ENCODE assay signal across 22 cellular contexts in the genomic region with DNA sequence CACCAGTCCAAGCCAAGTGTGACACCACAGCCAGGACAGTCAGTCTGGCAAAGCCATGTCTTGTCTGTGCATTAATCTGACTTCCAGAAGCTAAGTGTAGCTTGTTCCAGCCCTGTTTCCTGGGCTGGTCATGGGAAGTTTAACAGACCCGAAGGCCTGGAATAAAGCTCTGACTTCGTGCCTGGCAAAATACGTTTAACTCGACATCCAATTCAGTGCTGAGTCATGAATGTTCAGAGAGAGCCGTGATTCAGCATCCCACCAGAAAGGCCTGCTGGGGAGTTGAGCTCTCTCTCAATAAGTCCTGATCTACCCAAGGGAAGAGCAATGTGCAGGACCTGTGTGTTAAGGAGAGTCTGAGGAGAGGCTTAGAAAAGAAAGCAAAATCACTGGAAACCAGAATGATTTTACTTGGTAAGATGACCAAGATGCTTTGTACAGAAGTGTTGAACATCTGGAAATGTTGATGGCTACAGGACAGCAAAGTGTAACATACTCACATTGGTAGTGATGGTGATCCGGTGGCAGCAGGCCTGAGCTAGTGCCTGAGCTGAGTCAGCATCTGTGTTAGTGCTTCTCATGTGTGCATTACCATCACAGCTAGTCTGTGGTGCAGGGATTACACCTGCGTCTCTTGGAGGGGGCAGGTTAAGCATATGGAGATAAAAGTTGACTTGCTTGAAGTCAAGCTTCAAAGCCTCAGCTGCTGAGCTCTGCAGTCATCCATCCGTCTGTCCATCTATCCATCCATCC.
"Had no signal": no experiment of that assay in that cellular context is flagged by ENCODE, and none has a peak within 500 bp of the region (broad histone marks: within the 10 kb centered on the region; RNA-seq: fewer than 3 reads in every experiment).

No MANE protein-coding gene starts in this region.

- FAIRE-seq: colon, kidney had no signal

- H3K27ac Mint-ChIP-seq: activated naive CD4-positive, alpha-beta T cell treated with anti-CD3 and anti-CD28 coated beads, Interleukin-2, amount 50 U/mL, for 72 hours; activated T-cell treated with anti-CD3 and anti-CD28 coated beads, Interleukin-2, amount 50 U/mL, for 72 hours; stimulated activated naive CD8-positive, alpha-beta T cell treated with anti-CD3 and anti-CD28 coated beads, Interleukin-15, Interleukin-2, amounts not matched to agents 100 ng/mL and 50 ng/mL, for 24 hours; T-helper 1 cell treated with Interleukin-12 subunit alpha and Interleukin-12 subunit beta and Interleukin-4 antibody, amounts not matched to agents 30 μg/mL and 1 μg/mL, for 36 hours had no signal

- H3K36me3 Mint-ChIP-seq: activated naive CD4-positive, alpha-beta T cell treated with anti-CD3 and anti-CD28 coated beads, Interleukin-2, amount 50 U/mL, for 72 hours had no signal

- H3K9me3 Mint-ChIP-seq: activated naive CD4-positive, alpha-beta T cell treated with anti-CD3 and anti-CD28 coated beads, Interleukin-2, amount 50 U/mL, for 72 hours; neural crest cell; stimulated activated naive CD8-positive, alpha-beta T cell treated with anti-CD3 and anti-CD28 coated beads, Interleukin-15, Interleukin-2, amounts not matched to agents 100 ng/mL and 50 ng/mL, for 24 hours; T-helper 1 cell treated with Interleukin-12 subunit alpha and Interleukin-12 subunit beta and Interleukin-4 antibody, amounts not matched to agents 30 μg/mL and 1 μg/mL, for 36 hours had no signal

- H3K4me3 Mint-ChIP-seq: activated T-cell treated with anti-CD3 and anti-CD28 coated beads, Interleukin-2, amount 50 U/mL, for 72 hours; neural crest cell; stimulated activated naive CD8-positive, alpha-beta T cell treated with anti-CD3 and anti-CD28 coated beads, Interleukin-15, Interleukin-2, amounts not matched to agents 100 ng/mL and 50 ng/mL, for 24 hours; T-helper 1 cell treated with Interleukin-12 subunit alpha and Interleukin-12 subunit beta and Interleukin-4 antibody, amounts not matched to agents 30 μg/mL and 1 μg/mL, for 36 hours had no signal

- ATAC-seq: activated CD4-positive, CD25-positive, alpha-beta regulatory T cell treated with anti-CD3 and anti-CD28 coated beads, Interleukin-2, amount 50 U/mL, for 24 hours; activated naive CD4-positive, alpha-beta T cell treated with anti-CD3 and anti-CD28 coated beads, Interleukin-2, amount 50 U/mL, for 72 hours; activated T-cell treated with anti-CD3 and anti-CD28 coated beads, Interleukin-2, amount 50 U/mL, for 72 hours; body of pancreas; psoas muscle had no signal

- H3K27ac ChIP-seq: body of pancreas, dorsolateral prefrontal cortex, left lung, psoas muscle, vagina had no signal

- H3K36me3 ChIP-seq: left lung, vagina had no signal

- H3K27me3 ChIP-seq: body of pancreas, dorsolateral prefrontal cortex, left lung, vagina had no signal

- DNase-seq: activated effector memory CD4-positive, alpha-beta T cell treated with anti-CD3 and anti-CD28 coated beads, Interleukin-2, amount 50 U/mL, for 16 hours; activated T-cell treated with anti-CD3 and anti-CD28 coated beads, Interleukin-2, amount 50 U/mL, for 72 hours; body of pancreas; central memory CD4-positive, alpha-beta T cell; dorsolateral prefrontal cortex; foreskin fibroblast; hippocampal formation; kidney; left lung; psoas muscle; right cardiac atrium; stimulated activated CD4-positive, alpha-beta T cell treated with anti-CD3 and anti-CD28 coated beads, Interleukin-15, amount 100 ng/mL, for 24 hours; stimulated activated CD4-positive, alpha-beta T cell treated with anti-CD3 and anti-CD28 coated beads, Interleukin-2, amount 100 ng/mL, for 48 hours; trophoblast cell had no signal

- H3K27me3 Mint-ChIP-seq: stimulated activated naive CD8-positive, alpha-beta T cell treated with anti-CD3 and anti-CD28 coated beads, Interleukin-15, Interleukin-2, amounts not matched to agents 100 ng/mL and 50 ng/mL, for 24 hours had no signal

- H3K9me3 ChIP-seq: body of pancreas, left lung, psoas muscle, vagina had no signal

- H3K4me1 ChIP-seq: body of pancreas, left lung, psoas muscle, vagina had no signal

- H3K4me3 ChIP-seq: body of pancreas, dorsolateral prefrontal cortex, left lung, psoas muscle, skin epidermis, vagina had no signal
